In the genomic region with DNA sequence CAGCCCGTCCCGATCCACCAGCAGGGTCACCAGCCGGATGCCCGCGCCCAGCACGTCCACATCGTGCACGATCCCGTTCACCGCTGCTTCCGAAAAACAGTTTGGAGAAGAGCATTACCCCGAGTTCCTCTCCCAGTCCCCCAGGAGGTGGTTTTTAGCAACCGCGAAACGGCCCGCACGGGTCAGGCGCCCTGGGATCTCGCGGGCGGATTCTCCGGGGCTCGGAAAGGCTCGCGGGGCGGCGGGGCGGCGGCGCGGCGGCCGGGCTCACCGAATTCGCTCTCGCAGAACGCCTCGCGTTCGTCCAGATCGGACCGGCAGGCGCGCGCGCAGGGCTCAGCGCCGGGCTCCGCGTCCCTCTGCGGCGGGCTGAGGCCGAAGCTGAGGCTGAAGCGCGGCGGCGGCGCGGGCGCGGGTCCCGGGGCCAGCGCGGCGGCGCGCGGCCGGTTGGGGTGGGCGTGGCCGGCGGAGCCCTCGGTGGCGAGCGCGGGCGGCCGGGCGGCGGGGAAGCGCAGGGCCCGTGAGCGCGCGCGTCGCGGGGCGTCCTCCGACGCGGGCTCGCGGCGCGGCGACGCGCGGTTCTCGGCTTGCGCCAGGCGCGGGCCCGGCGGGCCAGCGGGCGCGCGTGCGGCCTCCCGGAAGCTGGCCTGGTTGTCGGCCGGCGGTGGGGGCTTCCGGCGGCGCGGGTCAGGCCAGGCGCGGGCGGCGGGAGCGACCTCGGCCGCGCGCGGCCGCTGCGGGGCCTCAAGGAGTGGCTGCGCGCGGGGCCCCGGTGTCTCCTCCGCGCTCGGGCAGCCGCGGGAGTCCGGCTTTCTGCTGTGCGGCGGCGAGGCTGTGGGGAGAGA, we compare ENCODE assay signal across 1 cellular context.
A peak's percentile ranks its signal among the peaks of the same experiment; 100 is the strongest.
TF ChIP-seq lines count a peak whose summit lies in the region.

No MANE protein-coding gene starts in this region.

TF ChIP-seq in K562, 482 proteins besides CTCF, POLR2A, EP300 and RAD21 (continued from another document and continues in another):
- TF ChIP-seq CBX5 (IDR thresholded peaks at IDR 0.05; ENCODE audit: borderline replicate concordance, low read depth) (no peak), FOXJ2 (tag; IDR thresholded peaks at IDR 0.05) (no peak), ARID3B (CRISPR knock-in tag; IDR thresholded peaks at IDR 0.05; ENCODE audit: borderline replicate concordance) (no peak), PCBP2 (IDR thresholded peaks at IDR 0.05; ENCODE audit: low read depth, low read length, poor library complexity, severe bottlenecking) (no peak), U2AF1 (optimal IDR thresholded peaks at IDR 0.05; ENCODE audit: low read depth, low read length) (no peak), ZNF232 (CRISPR knock-in tag; IDR thresholded peaks at IDR 0.05) (no peak), NCOR1 (IDR thresholded peaks at IDR 0.05) (no peak; the same call in 1 of the 2 replicates), ZNF445 (CRISPR knock-in tag; IDR thresholded peaks at IDR 0.05; ENCODE audit: low read depth) (no peak), TSHZ1 (CRISPR knock-in tag; IDR thresholded peaks at IDR 0.05) (no peak), ZNF764 (CRISPR knock-in tag; IDR thresholded peaks at IDR 0.05; ENCODE audit: low read depth) (no peak), KLF6 (CRISPR knock-in tag; IDR thresholded peaks at IDR 0.05; ENCODE audit: borderline replicate concordance) (no peak), E2F1 (CRISPR knock-in tag; IDR thresholded peaks at IDR 0.05) (no peak), ZNF347 (CRISPR knock-in tag; IDR thresholded peaks at IDR 0.05; ENCODE audit: low read depth) (no peak), TAF7 (tag; IDR thresholded peaks at IDR 0.05) (no peak), FOXA3 (CRISPR knock-in tag; conservative IDR thresholded peaks at IDR 0.05 in 1 of 2, IDR thresholded peaks at IDR 0.05 in 1 of 2) (no peak), NRF1 (conservative IDR thresholded peaks at IDR 0.05 in 1 of 2, IDR thresholded peaks at IDR 0.05 in 1 of 2) (peak; percentile 67; a peak in 3 of 4 replicates), ZZZ3 (IDR thresholded peaks at IDR 0.05) (no peak), KHSRP (IDR thresholded peaks at IDR 0.05) (no peak), TAL1 (IDR thresholded peaks at IDR 0.05) (no peak), SIN3A (IDR thresholded peaks at IDR 0.05; ENCODE audit: borderline replicate concordance in 2 of 2, control insufficient read depth in 1 of 2, low read depth in 2 of 2, low read length in 2 of 2) (0 out of 4 replicates have a peak, but pooled peaks of 1 of the 2 experiments have one; percentile 17), ZNF696 (CRISPR knock-in tag; conservative IDR thresholded peaks at IDR 0.05) (no peak), ARID1B (IDR thresholded peaks at IDR 0.05) (no peak), PHB (CRISPR knock-in tag; IDR thresholded peaks at IDR 0.05) (no peak), SRSF9 (IDR thresholded peaks at IDR 0.05; ENCODE audit: borderline replicate concordance, low read depth, low read length) (no peak), STAT6 (CRISPR knock-in tag; IDR thresholded peaks at IDR 0.05) (no peak), SNRNP70 (optimal IDR thresholded peaks at IDR 0.05; ENCODE audit: low read depth, low read length) (no peak), HNRNPK (IDR thresholded peaks at IDR 0.05; ENCODE audit: low read depth, low read length, poor library complexity, severe bottlenecking) (no peak), ZNF311 (CRISPR knock-in tag; IDR thresholded peaks at IDR 0.05) (no peak), TAF1 (IDR thresholded peaks at IDR 0.05; ENCODE audit: control insufficient read depth, extremely low read depth, insufficient read depth, low read length, severe bottlenecking) (no peak), ETV5 (CRISPR knock-in tag; IDR thresholded peaks at IDR 0.05; ENCODE audit: low read depth) (0 out of 2 replicates have a peak, but pooled peaks have one; percentile 78), POLR3G (IDR thresholded peaks at IDR 0.05; ENCODE audit: extremely low read depth, insufficient read length, insufficient replicate concordance) (no peak), ZNF695 (CRISPR knock-in tag; IDR thresholded peaks at IDR 0.05) (no peak), JUNB (CRISPR knock-in tag; conservative IDR thresholded peaks at IDR 0.05) (no peak), IRF9 (tag; IDR thresholded peaks at IDR 0.05) (no peak)
- TF ChIP-seq, protein P1, sequence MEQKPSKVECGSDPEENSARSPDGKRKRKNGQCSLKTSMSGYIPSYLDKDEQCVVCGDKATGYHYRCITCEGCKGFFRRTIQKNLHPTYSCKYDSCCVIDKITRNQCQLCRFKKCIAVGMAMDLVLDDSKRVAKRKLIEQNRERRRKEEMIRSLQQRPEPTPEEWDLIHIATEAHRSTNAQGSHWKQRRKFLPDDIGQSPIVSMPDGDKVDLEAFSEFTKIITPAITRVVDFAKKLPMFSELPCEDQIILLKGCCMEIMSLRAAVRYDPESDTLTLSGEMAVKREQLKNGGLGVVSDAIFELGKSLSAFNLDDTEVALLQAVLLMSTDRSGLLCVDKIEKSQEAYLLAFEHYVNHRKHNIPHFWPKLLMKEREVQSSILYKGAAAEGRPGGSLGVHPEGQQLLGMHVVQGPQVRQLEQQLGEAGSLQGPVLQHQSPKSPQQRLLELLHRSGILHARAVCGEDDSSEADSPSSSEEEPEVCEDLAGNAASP (IDR thresholded peaks at IDR 0.05) = no peak
- TF ChIP-seq, protein P2, sequence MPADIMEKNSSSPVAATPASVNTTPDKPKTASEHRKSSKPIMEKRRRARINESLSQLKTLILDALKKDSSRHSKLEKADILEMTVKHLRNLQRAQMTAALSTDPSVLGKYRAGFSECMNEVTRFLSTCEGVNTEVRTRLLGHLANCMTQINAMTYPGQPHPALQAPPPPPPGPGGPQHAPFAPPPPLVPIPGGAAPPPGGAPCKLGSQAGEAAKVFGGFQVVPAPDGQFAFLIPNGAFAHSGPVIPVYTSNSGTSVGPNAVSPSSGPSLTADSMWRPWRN (IDR thresholded peaks at IDR 0.05; ENCODE audit: low read depth) = no peak
- TF ChIP-seq, protein P3, sequence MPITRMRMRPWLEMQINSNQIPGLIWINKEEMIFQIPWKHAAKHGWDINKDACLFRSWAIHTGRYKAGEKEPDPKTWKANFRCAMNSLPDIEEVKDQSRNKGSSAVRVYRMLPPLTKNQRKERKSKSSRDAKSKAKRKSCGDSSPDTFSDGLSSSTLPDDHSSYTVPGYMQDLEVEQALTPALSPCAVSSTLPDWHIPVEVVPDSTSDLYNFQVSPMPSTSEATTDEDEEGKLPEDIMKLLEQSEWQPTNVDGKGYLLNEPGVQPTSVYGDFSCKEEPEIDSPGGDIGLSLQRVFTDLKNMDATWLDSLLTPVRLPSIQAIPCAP (CRISPR knock-in tag; IDR thresholded peaks at IDR 0.05; ENCODE audit: borderline replicate concordance) = no peak
- TF ChIP-seq, protein P4, sequence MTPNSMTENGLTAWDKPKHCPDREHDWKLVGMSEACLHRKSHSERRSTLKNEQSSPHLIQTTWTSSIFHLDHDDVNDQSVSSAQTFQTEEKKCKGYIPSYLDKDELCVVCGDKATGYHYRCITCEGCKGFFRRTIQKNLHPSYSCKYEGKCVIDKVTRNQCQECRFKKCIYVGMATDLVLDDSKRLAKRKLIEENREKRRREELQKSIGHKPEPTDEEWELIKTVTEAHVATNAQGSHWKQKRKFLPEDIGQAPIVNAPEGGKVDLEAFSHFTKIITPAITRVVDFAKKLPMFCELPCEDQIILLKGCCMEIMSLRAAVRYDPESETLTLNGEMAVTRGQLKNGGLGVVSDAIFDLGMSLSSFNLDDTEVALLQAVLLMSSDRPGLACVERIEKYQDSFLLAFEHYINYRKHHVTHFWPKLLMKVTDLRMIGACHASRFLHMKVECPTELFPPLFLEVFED (CRISPR knock-in tag; conservative IDR thresholded peaks at IDR 0.05) = no peak
- TF ChIP-seq, protein P5, sequence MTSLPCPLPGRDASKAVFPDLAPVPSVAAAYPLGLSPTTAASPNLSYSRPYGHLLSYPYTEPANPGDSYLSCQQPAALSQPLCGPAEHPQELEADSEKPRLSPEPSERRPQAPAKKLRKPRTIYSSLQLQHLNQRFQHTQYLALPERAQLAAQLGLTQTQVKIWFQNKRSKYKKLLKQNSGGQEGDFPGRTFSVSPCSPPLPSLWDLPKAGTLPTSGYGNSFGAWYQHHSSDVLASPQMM (CRISPR knock-in tag; IDR thresholded peaks at IDR 0.05) = no peak
